Comparison of ENCODE assay signal across 8 cellular contexts in the genomic region with DNA sequence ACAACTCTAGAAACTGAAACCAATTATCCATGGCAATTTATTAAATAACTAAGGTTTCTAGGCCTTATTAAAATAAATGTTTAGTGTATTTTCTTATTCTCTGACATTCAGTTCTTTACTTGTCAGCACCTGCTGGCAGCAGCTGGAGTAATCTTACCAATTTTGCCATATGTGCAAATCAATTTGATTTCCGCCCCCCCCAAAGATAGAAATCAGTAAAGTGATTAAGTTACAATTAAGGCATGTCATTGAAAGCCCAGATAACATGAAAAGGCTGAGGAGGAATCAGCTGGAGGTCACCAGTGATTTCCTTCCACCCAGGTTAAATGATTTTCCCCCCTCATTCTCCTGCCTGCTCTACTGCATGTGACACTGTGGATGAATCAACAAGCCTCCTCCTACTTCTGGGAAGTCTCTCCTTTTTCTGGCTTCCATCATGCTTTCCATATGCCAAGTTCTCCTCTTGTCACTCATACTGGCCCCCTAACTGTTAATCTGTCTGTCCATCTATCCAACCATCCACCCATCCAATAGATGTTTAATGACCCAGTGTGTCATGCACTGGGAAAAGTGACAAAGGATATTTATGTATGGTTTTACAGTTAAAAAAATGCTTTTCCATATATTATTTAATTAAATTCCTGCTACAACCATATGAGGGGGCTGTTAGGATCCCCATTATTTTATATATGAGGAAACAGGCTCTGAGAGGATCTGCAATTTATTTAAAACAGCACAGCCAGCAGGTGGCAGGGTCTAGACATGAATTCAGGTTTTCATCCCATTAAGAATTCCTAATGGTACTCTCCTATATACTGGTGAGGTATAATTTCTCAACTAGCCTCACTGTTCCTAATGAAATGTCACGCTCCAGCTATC.
DNase-seq lines count a peak whose midpoint lies in the region; ATAC-seq, FAIRE-seq and TF ChIP-seq lines count a peak whose summit lies in the region.

No MANE protein-coding gene starts in this region.

- H3K79me2 ChIP-seq in HCT116 (ENCODE audit: insufficient read depth, low read length): no peaks in the 10 kb centered on the region

- H3K27ac Mint-ChIP-seq in CD4-positive, CD25-positive, alpha-beta regulatory T cell: peak overlapping the region; percentile 86 to 91 (median 88)

- H3K4me3 Mint-ChIP-seq in CD4-positive, CD25-positive, alpha-beta regulatory T cell: peak overlapping the region in 1 of 4 donors; percentile 28

- CTCF ChIA-PET in HCT116 (lab: Charles Lee): interaction anchor here (0.9 to 2.5 kb wide), 5 partner anchors 10 to 282 kb away, joined by 3 to 21 read pairs (median 9); no protein-coding TSS in a partner anchor

- H3K4me3 ChIP-seq in CD4-positive, CD25-positive, alpha-beta regulatory T cell (ENCODE audit: low read depth, low read length): no peak overlapping the region
- no peak overlapping the region for H3K4me3 ChIP-seq in HCT116 (replicated peaks in 1 of 2; ENCODE audit: low read depth in 1 of 2, low read length in 2 of 2)
- H3K4me3 ChIP-seq in bronchial epithelial cell (ENCODE audit: low read depth, low read length): no peak overlapping the region
- H3K4me3 ChIP-seq in tibial nerve: no peak overlapping the region

- TF ChIP-seq POLR2A in HCT116 (IDR thresholded peaks at IDR 0.05; ENCODE audit: borderline replicate concordance, extremely low read depth, insufficient read depth, insufficient read length) (no peak), tibial nerve (IDR thresholded peaks at IDR 0.05) (no peak), GM18505 (IDR thresholded peaks at IDR 0.05; ENCODE audit: borderline replicate concordance, extremely low read depth, insufficient read depth, insufficient read length) (no peak)

- H3K9me3 Mint-ChIP-seq in CD4-positive, CD25-positive, alpha-beta regulatory T cell: no peaks in the 10 kb centered on the region

- RAD21 ChIA-PET in HCT116 (lab: Charles Lee; ENCODE audit: low non-redundant PET in 1 of 2, low total read pairs in 2 of 2, uncharacterized antibody in 2 of 2, unreplicated experiment in 2 of 2): interaction anchor here in 1 of 2 experiments (0.6 kb wide), 1 partner anchor 394 kb away, joined by 3 read pairs; no protein-coding TSS in a partner anchor

- no TSS peak for BruUV-seq in HCT116 (replicated peaks; lab: Mats Ljungman, UMichigan)

- peak; percentile 44 to 96 (median 74) for TF ChIP-seq CTCF in HCT116 (IDR thresholded peaks at IDR 0.05 in 2 of 3, conservative IDR thresholded peaks at IDR 0.05 in 1 of 3; ENCODE audit: borderline replicate concordance in 1 of 3, insufficient read depth in 1 of 3, low read depth in 2 of 3, low read length in 2 of 3)
- peak; percentile 50 for TF ChIP-seq CTCF in bronchial epithelial cell (IDR thresholded peaks at IDR 0.05; ENCODE audit: insufficient read depth, low read length, severe bottlenecking)
- peak; percentile 45 to 70 (median 47) for TF ChIP-seq CTCF in tibial nerve (IDR thresholded peaks at IDR 0.05)

- no peaks in the 10 kb centered on the region for H3K27me3 ChIP-seq in CD4-positive, CD25-positive, alpha-beta regulatory T cell (ENCODE audit: control insufficient read depth, insufficient read depth, low read length)
- no peaks in the 10 kb centered on the region for H3K27me3 ChIP-seq in HCT116 (ENCODE audit: insufficient read depth, low read length)
- H3K27me3 ChIP-seq in bronchial epithelial cell (ENCODE audit: control insufficient read depth, insufficient read depth, low read length): no peaks in the 10 kb centered on the region
- no peaks in the 10 kb centered on the region for H3K27me3 ChIP-seq in tibial nerve

- no peak for FAIRE-seq in bronchial epithelial cell (lab: Jason Lieb, UNC)

- no peak overlapping the region for H3K27ac ChIP-seq in CD4-positive, CD25-positive, alpha-beta regulatory T cell (ENCODE audit: insufficient read depth, low read length, poor library complexity, severe bottlenecking)
- H3K27ac ChIP-seq in HCT116 (ENCODE audit: low read depth, low read length) (no peak overlapping the region), tibial nerve (no peak overlapping the region)

- H3K9me3 ChIP-seq in CD4-positive, CD25-positive, alpha-beta regulatory T cell (ENCODE audit: control insufficient read depth in 2 of 2, low read length in 2 of 2): no peaks in the 10 kb centered on the region
- H3K9me3 ChIP-seq in HCT116 (ENCODE audit: control insufficient read depth in 1 of 2, insufficient read depth in 1 of 2, low read depth in 1 of 2, low read length in 2 of 2) (no peaks in the 10 kb centered on the region), tibial nerve (no peaks in the 10 kb centered on the region)

- peak; percentile 94 for TF ChIP-seq RAD21 in HCT116 (IDR thresholded peaks at IDR 0.05; ENCODE audit: low read depth)

- H3K9ac ChIP-seq in HCT116 (ENCODE audit: low read length): no peak overlapping the region

- intact Hi-C loops in HCT116 (cut with micrococcal nuclease): loop anchor here (1.0 to 5.0 kb wide), 5 partner anchors 117 to 393 kb away; a partner anchor contains a TSS

- H2AFZ ChIP-seq in HCT116 (ENCODE audit: low read depth, low read length, poor library complexity, severe bottlenecking): no peak overlapping the region

- H3K9me2 ChIP-seq in HCT116 (ENCODE audit: insufficient read depth): no peaks in the 10 kb centered on the region

- peaks cover 8% of the 10 kb centered on the region for H3K36me3 Mint-ChIP-seq in CD4-positive, CD25-positive, alpha-beta regulatory T cell

- no peaks in the 10 kb centered on the region for H3K36me3 ChIP-seq in CD4-positive, CD25-positive, alpha-beta regulatory T cell (ENCODE audit: control insufficient read depth, insufficient read depth, low read length)
- no peaks in the 10 kb centered on the region for H3K36me3 ChIP-seq in HCT116 (ENCODE audit: control insufficient read depth in 1 of 2, insufficient read depth in 2 of 2, low read length in 2 of 2)
- H3K36me3 ChIP-seq in bronchial epithelial cell (ENCODE audit: control insufficient read depth, insufficient read depth, low read length): no peaks in the 10 kb centered on the region
- H3K36me3 ChIP-seq in tibial nerve: no peaks in the 10 kb centered on the region

- no peak for TF ChIP-seq EP300 in tibial nerve (IDR thresholded peaks at IDR 0.05)

- no peaks in the 10 kb centered on the region for H3K27me3 Mint-ChIP-seq in CD4-positive, CD25-positive, alpha-beta regulatory T cell

- POLR2A ChIA-PET in HCT116 (lab: Charles Lee): no interaction called here

- no peak for ATAC-seq in CD4-positive, CD25-positive, alpha-beta regulatory T cell (ENCODE audit: low read depth in 2 of 2)
- peak; percentile 83 for ATAC-seq in HCT116
- no peak for ATAC-seq in GM18505 (IDR thresholded peaks at IDR 0.05; ENCODE audit: unreplicated experiment)

- H4K20me1 ChIP-seq in HCT116 (ENCODE audit: insufficient read depth): no peaks in the 10 kb centered on the region

- peaks cover 33 to 61% (median 49%) of the 10 kb centered on the region in 4 donors for H3K4me1 Mint-ChIP-seq in CD4-positive, CD25-positive, alpha-beta regulatory T cell

- peak in 2 of 3 donors; percentile 16 to 48 for DNase-seq in CD4-positive, CD25-positive, alpha-beta regulatory T cell
- DNase-seq in HCT116 (ENCODE audit: low read depth, low spot score) (peak; percentile 45), NCI-H82 (lab: John Stamatoyannopoulos, UW) (peak; percentile 75), bronchial epithelial cell (ENCODE audit: low read depth) (peak; percentile 65), left kidney (ENCODE audit: low read depth, low spot score) (peak; percentile 60), tibial nerve (ENCODE audit: low spot score in 2 of 2) (peak; percentile 42 to 72), NCI-H1436 (lab: John Stamatoyannopoulos, UW) (no peak)

- 67 to 83% methylated on average over 2 of the region's 2 CpGs for WGBS in tibial nerve, 2 donors

- no peak overlapping the region for H3K4me2 ChIP-seq in HCT116 (ENCODE audit: low read length)

- peaks cover 32% of the 10 kb centered on the region for H3K4me1 ChIP-seq in CD4-positive, CD25-positive, alpha-beta regulatory T cell (ENCODE audit: control insufficient read depth, insufficient read depth, low read length, poor library complexity, severe bottlenecking)
- H3K4me1 ChIP-seq in HCT116 (ENCODE audit: control insufficient read depth in 1 of 2, insufficient read depth in 2 of 2, low read length in 2 of 2) (peaks cover 0 to 13% of the 10 kb centered on the region in 2 experiments; a peak in 1 of 4 replicates), tibial nerve (peaks cover 0 to 3% (median 0%) of the 10 kb centered on the region in 4 donors)

TF ChIP-seq in HCT116, 20 proteins besides CTCF, POLR2A, EP300 and RAD21:
- TF ChIP-seq FOSL1 (IDR thresholded peaks at IDR 0.05; ENCODE audit: low read depth) (no peak), SP1 (IDR thresholded peaks at IDR 0.05; ENCODE audit: low read depth) (no peak), TCF7L2 (IDR thresholded peaks at IDR 0.05; ENCODE audit: borderline replicate concordance, extremely low read depth, insufficient read depth, insufficient read length) (no peak)
